Comparison of ENCODE assay signal across 18 cellular contexts in genomic region chr2:6308986-6309385, GRCh38.
DNase-seq lines count a peak whose midpoint lies in the region; ATAC-seq and TF ChIP-seq lines count a peak whose summit lies in the region.
"Had no signal": no experiment of that assay in that cellular context is flagged by ENCODE, and none has a peak within 500 bp of the region (broad histone marks: within the 10 kb centered on the region; RNA-seq: fewer than 3 reads in every experiment).

No MANE protein-coding gene starts in this region.

- ATAC-seq in GM18502 (IDR thresholded peaks at IDR 0.05; ENCODE audit: poor library complexity, unreplicated experiment) (peak; percentile 15), HG02642 (IDR thresholded peaks at IDR 0.05; ENCODE audit: poor library complexity, unreplicated experiment) (peak; percentile 5)
- ATAC-seq: T-helper 17 cell had no signal

- H3K9ac ChIP-seq in SU-DHL-6 (ENCODE audit: low read length): peak overlapping the region; percentile 54
- H3K9ac ChIP-seq in neural progenitor cell: no peak overlapping the region

- H3K36me3 Mint-ChIP-seq in neural progenitor cell (no peaks in the 10 kb centered on the region), osteocyte (ENCODE audit: unreplicated experiment) (no peaks in the 10 kb centered on the region)

- TF ChIP-seq CTCF in SU-DHL-6 (IDR thresholded peaks at IDR 0.05; ENCODE audit: insufficient read depth, low read length, poor library complexity, severe bottlenecking) (no peak), neural progenitor cell (IDR thresholded peaks at IDR 0.05) (no peak), osteocyte (IDR thresholded peaks at IDR 0.05) (no peak)

- H3K4me2 ChIP-seq in SU-DHL-6 (ENCODE audit: low read depth, low read length, poor library complexity, severe bottlenecking) (peak overlapping the region; percentile 86), neural progenitor cell (no peak overlapping the region)

- H3K79me2 ChIP-seq in SU-DHL-6 (ENCODE audit: insufficient read depth, low read length): no peaks in the 10 kb centered on the region
- no peaks in the 10 kb centered on the region for H3K79me2 ChIP-seq in neural progenitor cell (ENCODE audit: low read depth)

- H3K27me3 Mint-ChIP-seq in neural progenitor cell (ENCODE audit: insufficient read depth, low read depth): peaks cover 4% of the 10 kb centered on the region
- H3K27me3 Mint-ChIP-seq in osteocyte (ENCODE audit: unreplicated experiment): peaks cover 3% of the 10 kb centered on the region
- H3K27me3 Mint-ChIP-seq: T-helper 17 cell had no signal

- H3F3A ChIP-seq in SU-DHL-6 (ENCODE audit: insufficient read depth) (peaks cover 18% of the 10 kb centered on the region), neural progenitor cell (ENCODE audit: low read depth) (no peaks in the 10 kb centered on the region)

- peaks cover 11% of the 10 kb centered on the region for H3K4me1 ChIP-seq in neural progenitor cell

- peak overlapping the region; percentile 96 for H3K27ac ChIP-seq in SU-DHL-6 (ENCODE audit: low read depth, low read length)
- no peak overlapping the region for H3K27ac ChIP-seq in neural progenitor cell

- DNase-seq in neural progenitor cell (ENCODE audit: low spot score): no peak
- no peak for DNase-seq in osteocyte (ENCODE audit: extremely low spot score, unreplicated experiment)
- DNase-seq in NCI-H446 treated with DMSO at 0.1 percent for 48 hours (lab: John Stamatoyannopoulos, UW): no peak
- no peak for DNase-seq in NCI-H2196 (lab: John Stamatoyannopoulos, UW; ENCODE audit: unreplicated experiment)
- no peak for DNase-seq in activated effector memory CD4-positive, alpha-beta T cell treated with Interleukin-2 at 50 U/mL for 16 hours
- DNase-seq: COR-L47, HCEC 1CT, KBM-7, NCI-H1048, NCI-H146, NCI-H2081, NCI-H524 treated with DMSO at 0.1 percent for 48 hours, RPMI8226, SIG-M5, T-helper 17 cell had no signal

- H3K9me3 Mint-ChIP-seq in neural progenitor cell (peaks cover 4% of the 10 kb centered on the region), osteocyte (ENCODE audit: unreplicated experiment) (peaks cover 16% of the 10 kb centered on the region)

- peak overlapping the region; percentile 26 for H3K27ac Mint-ChIP-seq in neural progenitor cell
- H3K27ac Mint-ChIP-seq in osteocyte (ENCODE audit: unreplicated experiment): no peak overlapping the region
- H3K27ac Mint-ChIP-seq: T-helper 17 cell had no signal

- H3K4me3 ChIP-seq in SU-DHL-6 (ENCODE audit: insufficient read depth, low read length, poor library complexity, severe bottlenecking): peak overlapping the region; percentile 12
- no peak overlapping the region for H3K4me3 ChIP-seq in neural progenitor cell

- H4K20me1 ChIP-seq in SU-DHL-6 (ENCODE audit: low read depth, low read length) (no peaks in the 10 kb centered on the region), neural progenitor cell (ENCODE audit: low read depth) (no peaks in the 10 kb centered on the region)

- H3K36me3 ChIP-seq in SU-DHL-6 (ENCODE audit: low read length) (no peaks in the 10 kb centered on the region), neural progenitor cell (no peaks in the 10 kb centered on the region)

- no peaks in the 10 kb centered on the region for H3K9me2 ChIP-seq in SU-DHL-6 (replicated peaks; ENCODE audit: insufficient read depth, low read length)

- H3K9me3 ChIP-seq in SU-DHL-6 (ENCODE audit: insufficient read depth, low read length) (no peaks in the 10 kb centered on the region), neural progenitor cell (ENCODE audit: low read depth) (no peaks in the 10 kb centered on the region)

- H3K4me3 Mint-ChIP-seq in neural progenitor cell: no peak overlapping the region
- H3K4me3 Mint-ChIP-seq in osteocyte (ENCODE audit: unreplicated experiment): no peak overlapping the region
- H3K4me3 Mint-ChIP-seq: T-helper 17 cell had no signal

- H2AFZ ChIP-seq in SU-DHL-6 (ENCODE audit: low read depth, low read length, severe bottlenecking) (peak overlapping the region; percentile 80), neural progenitor cell (replicated peaks) (no peak overlapping the region)

- H3K27me3 ChIP-seq in SU-DHL-6 (ENCODE audit: low read length): no peaks in the 10 kb centered on the region
- H3K27me3 ChIP-seq in neural progenitor cell: no peaks in the 10 kb centered on the region

- H3K4me1 Mint-ChIP-seq in neural progenitor cell (peaks cover 31% of the 10 kb centered on the region), osteocyte (ENCODE audit: unreplicated experiment) (no peaks in the 10 kb centered on the region)
- H3K4me1 Mint-ChIP-seq: T-helper 17 cell had no signal
